Comparison of ENCODE assay signal across 21 cellular contexts in the genomic region with DNA sequence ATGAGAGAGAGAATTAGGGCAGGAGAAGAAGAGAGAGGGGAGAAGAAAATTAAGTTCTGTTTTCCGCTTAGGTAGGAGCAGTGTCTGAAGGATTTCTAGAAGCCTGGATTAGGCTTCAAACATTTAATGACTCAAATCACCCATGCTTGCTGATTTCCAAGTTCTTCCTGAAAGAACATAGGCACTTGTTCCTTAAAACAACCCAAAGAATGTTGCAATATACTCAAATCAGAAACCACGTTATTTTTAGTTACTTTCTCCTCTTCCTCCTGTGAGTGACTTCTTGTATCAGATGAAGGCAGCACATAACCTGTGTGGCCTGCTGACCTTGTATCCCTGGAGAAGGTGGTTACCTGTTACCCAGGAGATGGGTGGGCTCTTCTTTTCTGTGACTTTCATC.
"Had no signal": no experiment of that assay in that cellular context is flagged by ENCODE, and none has a peak within 500 bp of the region (broad histone marks: within the 10 kb centered on the region; RNA-seq: fewer than 3 reads in every experiment).

No MANE protein-coding gene starts in this region.

- DNase-seq: activated CD4-positive, alpha-beta memory T cell treated with anti-CD3 and anti-CD28 coated beads for 36 hours; activated CD4-positive, alpha-beta T cell treated with anti-CD3 and anti-CD28 coated beads for 4 hours; activated naive CD4-positive, alpha-beta T cell; activated naive CD8-positive, alpha-beta T cell treated with anti-CD3 and anti-CD28 coated beads, Interleukin-2, amount 10 ng/mL, durations not matched to agents 7 days and 5 days; activated T-cell treated with anti-CD3 and anti-CD28 coated beads, Interleukin-2, amount 50 U/mL, for 1 hour; aorta; colonic mucosa; head of caudate nucleus; kidney; nephron progenitor cell; occipital lobe; right cardiac atrium; small intestine; stimulated activated CD4-positive, alpha-beta T cell treated with anti-CD3 and anti-CD28 coated beads, Interleukin-15, amount 100 ng/mL, for 24 hours; stimulated activated CD4-positive, alpha-beta T cell treated with anti-CD3 and anti-CD28 coated beads, Interleukin-2, amount 100 ng/mL, for 48 hours; stimulated activated naive CD8-positive, alpha-beta T cell treated with anti-CD3 and anti-CD28 coated beads, Interleukin-15, amount 100 ng/mL, for 72 hours had no signal

- H3K4me3 Mint-ChIP-seq: activated CD4-positive, alpha-beta memory T cell treated with anti-CD3 and anti-CD28 coated beads for 36 hours; activated naive CD8-positive, alpha-beta T cell treated with anti-CD3 and anti-CD28 coated beads, Interleukin-2, amount 10 ng/mL, durations not matched to agents 7 days and 5 days; activated T-helper 17 cell treated with anti-CD3 and anti-CD28 coated beads, Interleukin-2, amount 50 U/mL, for 72 hours; central memory CD8-positive, alpha-beta T cell; nephron progenitor cell; stimulated activated naive CD8-positive, alpha-beta T cell treated with anti-CD3 and anti-CD28 coated beads, Interleukin-15, amount 100 ng/mL, for 72 hours; type B pancreatic cell had no signal

- H3K4me3 ChIP-seq: colonic mucosa, prostate gland, suprapubic skin had no signal

- H3K27me3 ChIP-seq: colonic mucosa, suprapubic skin had no signal

- H3K9me3 Mint-ChIP-seq: nephron progenitor cell, type B pancreatic cell had no signal

- H3K27ac ChIP-seq: colonic mucosa, prostate gland, suprapubic skin had no signal

- H3K36me3 Mint-ChIP-seq: activated CD4-positive, alpha-beta memory T cell treated with anti-CD3 and anti-CD28 coated beads for 36 hours; activated naive CD8-positive, alpha-beta T cell treated with anti-CD3 and anti-CD28 coated beads, Interleukin-2, amount 10 ng/mL, durations not matched to agents 7 days and 5 days; type B pancreatic cell had no signal

- H3K27ac Mint-ChIP-seq: activated CD4-positive, alpha-beta memory T cell treated with anti-CD3 and anti-CD28 coated beads for 36 hours; activated naive CD8-positive, alpha-beta T cell treated with anti-CD3 and anti-CD28 coated beads, Interleukin-2, amount 10 ng/mL, durations not matched to agents 7 days and 5 days; activated T-helper 17 cell treated with anti-CD3 and anti-CD28 coated beads, Interleukin-2, amount 50 U/mL, for 72 hours; nephron progenitor cell; stimulated activated naive CD8-positive, alpha-beta T cell treated with anti-CD3 and anti-CD28 coated beads, Interleukin-15, amount 100 ng/mL, for 72 hours; type B pancreatic cell had no signal

- H3K4me1 ChIP-seq: colonic mucosa, prostate gland, suprapubic skin had no signal

- H3K27me3 Mint-ChIP-seq: activated CD4-positive, alpha-beta memory T cell treated with anti-CD3 and anti-CD28 coated beads for 36 hours; activated T-helper 17 cell treated with anti-CD3 and anti-CD28 coated beads, Interleukin-2, amount 50 U/mL, for 72 hours; central memory CD8-positive, alpha-beta T cell; stimulated activated naive CD8-positive, alpha-beta T cell treated with anti-CD3 and anti-CD28 coated beads, Interleukin-15, amount 100 ng/mL, for 72 hours had no signal

- H3K9me3 ChIP-seq: colonic mucosa, prostate gland, suprapubic skin had no signal

- H3K4me1 Mint-ChIP-seq: activated naive CD8-positive, alpha-beta T cell treated with anti-CD3 and anti-CD28 coated beads, Interleukin-2, amount 10 ng/mL, durations not matched to agents 7 days and 5 days; activated T-helper 17 cell treated with anti-CD3 and anti-CD28 coated beads, Interleukin-2, amount 50 U/mL, for 72 hours; central memory CD8-positive, alpha-beta T cell; nephron progenitor cell; stimulated activated naive CD8-positive, alpha-beta T cell treated with anti-CD3 and anti-CD28 coated beads, Interleukin-15, amount 100 ng/mL, for 72 hours had no signal

- H3K36me3 ChIP-seq: colonic mucosa, prostate gland, suprapubic skin had no signal
